ENCODE assay signal across 15 cellular contexts in genomic region chr2:43266692-43267091, GRCh38. TPM values are rescaled to one million over a fixed set of nuclear protein-coding genes. Genes with fewer than 3 reads are reported as not detected.
A peak's percentile ranks its signal among the peaks of the same experiment; 100 is the strongest.
DNase-seq lines count a peak whose midpoint lies in the region; ATAC-seq and TF ChIP-seq lines count a peak whose summit lies in the region.
"Had no signal": no experiment of that assay in that cellular context is flagged by ENCODE, and none has a peak within 500 bp of the region (broad histone marks: within the 10 kb centered on the region; RNA-seq: fewer than 3 reads in every experiment).

No MANE protein-coding gene starts in this region.

- DNase-seq in DMS79 (lab: John Stamatoyannopoulos, UW) (peak; percentile 24), DMS79 treated with DMSO at 0.1 percent for 48 hours (lab: John Stamatoyannopoulos, UW) (no peak), astrocyte of the hippocampus (ENCODE audit: low read depth, low spot score) (peak; percentile 48), medulla oblongata (ENCODE audit: extremely low spot score) (peak; percentile 57), thyroid gland (peak; percentile 93 to 95), T-helper 17 cell (no peak), RKO (ENCODE audit: low spot score) (no peak), NCI-H1105 treated with DMSO at 0.1 percent for 48 hours (lab: John Stamatoyannopoulos, UW) (no peak)
- DNase-seq: activated effector memory CD4-positive, alpha-beta T cell treated with Interleukin-2 at 50 U/mL for 16 hours; colonic mucosa; DMS153; foreskin keratinocyte; NCI-H2081; retina had no signal

- no peak overlapping the region for H3K4me3 ChIP-seq in thyroid gland (replicated peaks in 1 of 3)
- H3K4me3 ChIP-seq: colonic mucosa had no signal

- H3K36me3 ChIP-seq in thyroid gland, result no peaks in the 10 kb centered on the region
- H3K36me3 ChIP-seq: colonic mucosa had no signal

- H3K4me1 ChIP-seq in thyroid gland, result peaks cover 64 to 73% of the 10 kb centered on the region in 2 donors
- H3K4me1 ChIP-seq: colonic mucosa had no signal

- no peaks in the 10 kb centered on the region for H3K27me3 ChIP-seq in thyroid gland
- H3K27me3 ChIP-seq: colonic mucosa, foreskin keratinocyte had no signal

- H3K4me3 Mint-ChIP-seq in T-helper 17 cell, result no peak overlapping the region

- TF ChIP-seq CTCF in thyroid gland (IDR thresholded peaks at IDR 0.05), result no peak

- 32 to 50% methylated on average over 4 of the region's 4 CpGs for WGBS in thyroid gland, 2 donors

- H3K27ac ChIP-seq in thyroid gland, result peak overlapping the region; percentile 92 to 95 (median 93)
- H3K27ac ChIP-seq: foreskin keratinocyte had no signal

- no peaks in the 10 kb centered on the region for H3K9me3 ChIP-seq in thyroid gland
- H3K9me3 ChIP-seq in T-helper 17 cell (ENCODE audit: control insufficient read depth, low read length, poor library complexity, severe bottlenecking), result no peaks in the 10 kb centered on the region
- H3K9me3 ChIP-seq: colonic mucosa had no signal

- H3K36me3 Mint-ChIP-seq in T-helper 17 cell (ENCODE audit: low read depth), result peaks cover 6% of the 10 kb centered on the region

- peak in 1 of 2 donors; percentile 53 for TF ChIP-seq POLR2A in thyroid gland (IDR thresholded peaks at IDR 0.05)

- H3K27me3 Mint-ChIP-seq in T-helper 17 cell, result no peaks in the 10 kb centered on the region

- H3K4me1 Mint-ChIP-seq in T-helper 17 cell, result peaks cover 3% of the 10 kb centered on the region

- no peak for ATAC-seq in T-helper 17 cell
- ATAC-seq: activated CD4-positive, CD25-positive, alpha-beta regulatory T cell treated with anti-CD3 and anti-CD28 coated beads, Interleukin-2, amount 50 U/mL, for 24 hours; foreskin keratinocyte had no signal

- intact Hi-C loops in thyroid gland (cut with DNase I), result no loop called here

- H3K27ac Mint-ChIP-seq in T-helper 17 cell, result no peak overlapping the region

RNA-seq across cellular contexts. Expression of gene ZFP36L2, which starts 40.3 kb away (rescaled TPM):
- total RNA-seq in thyroid gland (100 to 1,000 TPM; 146 to 287 (median 172) TPM), T-helper 17 cell (100 to 1,000 TPM; 501 to 627 TPM)

Comparison
In these comparisons a context has a peak if more than half of its experiments do, and no peak if none do; other contexts are left out.
1. DNase-seq: peak in DMS79 (single experiment), astrocyte of the hippocampus (single experiment), medulla oblongata (single experiment) and thyroid gland (2 of 2); none in DMS79 treated with DMSO at 0.1 percent for 48 hours (single experiment), T-helper 17 cell (0 of 3), RKO (single experiment) and NCI-H1105 treated with DMSO at 0.1 percent for 48 hours (single experiment).